Comparison of ENCODE assay signal across 12 cellular contexts in the genomic region with DNA sequence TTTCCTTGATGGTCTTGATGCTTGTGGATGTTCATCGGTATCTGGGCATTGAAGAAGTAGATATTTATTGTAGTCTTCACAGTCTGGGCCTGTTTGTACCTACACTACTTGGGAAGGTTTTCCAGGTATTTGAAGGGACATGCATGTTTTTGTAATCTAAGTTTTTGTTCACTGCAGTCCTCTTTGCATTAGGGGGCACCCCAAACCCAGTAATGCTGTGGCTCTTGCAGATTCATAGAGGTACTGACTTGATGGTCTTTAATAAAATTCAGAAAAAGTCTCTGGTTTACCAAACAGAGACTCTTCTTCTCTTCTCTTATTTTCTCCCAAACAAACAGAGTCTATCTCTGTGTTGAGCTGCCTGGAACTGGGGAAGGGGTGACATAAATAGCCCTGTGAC.
A peak's percentile ranks its signal among the peaks of the same experiment; 100 is the strongest.
DNase-seq lines count a peak whose midpoint lies in the region; ATAC-seq, FAIRE-seq and TF ChIP-seq lines count a peak whose summit lies in the region.
"Had no signal": no experiment of that assay in that cellular context is flagged by ENCODE, and none has a peak within 500 bp of the region (broad histone marks: within the 10 kb centered on the region; RNA-seq: fewer than 3 reads in every experiment).

No MANE protein-coding gene starts in this region.

- no peak overlapping the region for H3K4me2 ChIP-seq in GM12878 (ENCODE audit: control insufficient read depth, insufficient read depth)

- H3K27ac Mint-ChIP-seq in MCF 10A (ENCODE audit: low read depth, unreplicated experiment), result no peak overlapping the region
- no peak overlapping the region for H3K27ac Mint-ChIP-seq in naive thymus-derived CD4-positive, alpha-beta T cell

- no TSS peak for BruUV-seq in MCF 10A (replicated peaks; lab: Mats Ljungman, UMichigan)
- BruUV-seq in GM12878 (replicated peaks; lab: Mats Ljungman, UMichigan), result no TSS peak

- TF ChIP-seq EP300 in GM12878 (IDR thresholded peaks at IDR 0.05; ENCODE audit: borderline replicate concordance in 1 of 2, control insufficient read depth in 1 of 2, low read depth in 2 of 2, low read length in 2 of 2), result no peak

- H3K9me3 ChIP-seq in breast epithelium (peaks cover 7 to 25% of the 10 kb centered on the region in 2 donors), GM12878 (replicated peaks; ENCODE audit: control insufficient read depth, insufficient read depth, low read length) (no peaks in the 10 kb centered on the region), tibial artery (peaks cover 4 to 8% (median 4%) of the 10 kb centered on the region in 3 donors), aorta (ENCODE audit: control insufficient read depth, low read length) (peaks cover 3% of the 10 kb centered on the region)
- no peaks in the 10 kb centered on the region for H3K9me3 ChIP-seq in naive thymus-derived CD4-positive, alpha-beta T cell (ENCODE audit: control insufficient read depth in 2 of 3, low read length in 3 of 3)
- H3K9me3 ChIP-seq: prostate gland had no signal

- intact Hi-C loops in MCF 10A (cut with micrococcal nuclease), result no loop called here
- intact Hi-C loops in breast epithelium (cut with DNase I; ENCODE audit: low total_unique reads), result no loop called here
- intact Hi-C loops in GM12878 (cut with micrococcal nuclease; ENCODE audit: unreplicated experiment), result no loop called here
- intact Hi-C loops in naive thymus-derived CD4-positive, alpha-beta T cell (cut with micrococcal nuclease), result loop anchor here (1.0 kb wide), 3 partner anchors 151 to 390 kb away; a partner anchor contains a TSS
- intact Hi-C loops in tibial artery (cut with DNase I; ENCODE audit: low total_unique reads), result no loop called here
- intact Hi-C loops in aorta (cut with DNase I), result no loop called here

- POLR2A ChIA-PET in MCF 10A (lab: Yijun Ruan, JAX), result no interaction called here
- POLR2A ChIA-PET in GM12878 (lab: Charles Lee), result no interaction called here
- POLR2A ChIA-PET in naive thymus-derived CD4-positive, alpha-beta T cell (lab: Charles Lee), result no interaction called here

- H3K4me3 Mint-ChIP-seq in MCF 10A (ENCODE audit: unreplicated experiment), result no peak overlapping the region
- no peak overlapping the region for H3K4me3 Mint-ChIP-seq in naive thymus-derived CD4-positive, alpha-beta T cell

- H3K36me3 ChIP-seq in breast epithelium, result peaks cover 2% of the 10 kb centered on the region
- no peaks in the 10 kb centered on the region for H3K36me3 ChIP-seq in GM12878 (ENCODE audit: control insufficient read depth in 2 of 2, insufficient read depth in 2 of 2, low read length in 1 of 2)
- no peaks in the 10 kb centered on the region for H3K36me3 ChIP-seq in naive thymus-derived CD4-positive, alpha-beta T cell (ENCODE audit: control insufficient read depth in 2 of 3, insufficient read depth in 3 of 3, low read length in 3 of 3)
- H3K36me3 ChIP-seq in tibial artery, result no peaks in the 10 kb centered on the region
- H3K36me3 ChIP-seq in aorta (ENCODE audit: control insufficient read depth in 1 of 2, insufficient read depth in 2 of 2, low read length in 1 of 2), result no peaks in the 10 kb centered on the region
- H3K36me3 ChIP-seq: prostate gland had no signal

- H3K27ac ChIP-seq in breast epithelium (no peak overlapping the region), GM12878 (ENCODE audit: control insufficient read depth, insufficient read depth) (no peak overlapping the region), tibial artery (no peak overlapping the region), aorta (ENCODE audit: low read depth in 1 of 2, low read length in 2 of 2) (no peak overlapping the region)
- no peak overlapping the region for H3K27ac ChIP-seq in naive thymus-derived CD4-positive, alpha-beta T cell (ENCODE audit: low read depth, low read length)
- H3K27ac ChIP-seq: prostate gland had no signal

- H3K9ac ChIP-seq in GM12878 (ENCODE audit: control insufficient read depth, insufficient read depth, low read length), result no peak overlapping the region

- TF ChIP-seq RAD21 in GM12878 (IDR thresholded peaks at IDR 0.05; ENCODE audit: insufficient read depth, low read depth, low read length), result peak; percentile 59

- ATAC-seq in GM12878 (no peak), aorta (ENCODE audit: low FRiP score) (no peak)
- no peak for ATAC-seq in naive thymus-derived CD4-positive, alpha-beta T cell
- ATAC-seq: left colon had no signal

- H3K27me3 ChIP-seq in breast epithelium, result no peaks in the 10 kb centered on the region
- no peaks in the 10 kb centered on the region for H3K27me3 ChIP-seq in GM12878 (replicated peaks in 1 of 2; ENCODE audit: control insufficient read depth in 2 of 2, insufficient read depth in 2 of 2, low read length in 1 of 2)
- H3K27me3 ChIP-seq in naive thymus-derived CD4-positive, alpha-beta T cell (ENCODE audit: control insufficient read depth in 2 of 2, insufficient read depth in 2 of 2, low read length in 2 of 2), result no peaks in the 10 kb centered on the region
- no peaks in the 10 kb centered on the region for H3K27me3 ChIP-seq in tibial artery
- no peaks in the 10 kb centered on the region for H3K27me3 ChIP-seq in aorta (ENCODE audit: control insufficient read depth in 1 of 2, insufficient read depth in 2 of 2, low read length in 1 of 2)

- no peaks in the 10 kb centered on the region for H3K79me2 ChIP-seq in GM12878 (ENCODE audit: control insufficient read depth, insufficient read depth, low read length)

- DNase-seq in MCF 10A (ENCODE audit: unreplicated experiment) (peak; percentile 23), breast epithelium (ENCODE audit: low spot score in 2 of 2) (no peak), GM12878 (ENCODE audit: low read depth, low spot score) (no peak), epidermal melanocyte (ENCODE audit: insufficient read length, low spot score) (no peak), tibial artery (no peak), aorta (no peak)
- DNase-seq in Jurkat, Clone E6-1 (ENCODE audit: low read depth, low spot score), result peak; percentile 3
- DNase-seq in naive thymus-derived CD4-positive, alpha-beta T cell, result peak in 5 of 9 donors; percentile 15 to 41 (median 26)
- DNase-seq: activated T-cell treated with anti-CD3 and anti-CD28 coated beads, Interleukin-2, amount 50 U/mL, for 1 hour; left colon; NCI-H345 had no signal

- peak; percentile 40 for TF ChIP-seq CTCF in MCF 10A (IDR thresholded peaks at IDR 0.05; ENCODE audit: unreplicated experiment)
- TF ChIP-seq CTCF in breast epithelium (IDR thresholded peaks at IDR 0.05), result no peak
- TF ChIP-seq CTCF in GM12878 (IDR thresholded peaks at IDR 0.05 in 2 of 3, conservative IDR thresholded peaks at IDR 0.05 in 1 of 3; ENCODE audit: control insufficient read depth in 2 of 3, extremely low read depth in 1 of 3, insufficient read depth in 1 of 3, low read depth in 3 of 3, low read length in 3 of 3), result peak in 1 of 3 experiments; percentile 18; a peak in 1 of 6 replicates
- TF ChIP-seq CTCF in tibial artery (IDR thresholded peaks at IDR 0.05), result no peak

- H3K36me3 Mint-ChIP-seq in MCF 10A (ENCODE audit: insufficient read depth, unreplicated experiment), result no peaks in the 10 kb centered on the region
- peaks cover 0 to 19% (median 0%) of the 10 kb centered on the region in 5 donors for H3K36me3 Mint-ChIP-seq in naive thymus-derived CD4-positive, alpha-beta T cell

- no peaks in the 10 kb centered on the region for H4K20me1 ChIP-seq in GM12878 (ENCODE audit: control insufficient read depth, insufficient read depth)

- RAD21 ChIA-PET in GM12878 (lab: Charles Lee; ENCODE audit: unreplicated experiment), result no interaction called here

- SMC1A ChIA-PET in GM12878 (lab: Charles Lee; ENCODE audit: uncharacterized antibody, unreplicated experiment), result no interaction called here

- H3K4me3 ChIP-seq in breast epithelium (no peak overlapping the region), GM12878 (no peak overlapping the region), tibial artery (no peak overlapping the region), aorta (ENCODE audit: low read length in 2 of 2) (no peak overlapping the region)
- no peak overlapping the region for H3K4me3 ChIP-seq in Jurkat, Clone E6-1 (ENCODE audit: low read length)
- no peak overlapping the region for H3K4me3 ChIP-seq in naive thymus-derived CD4-positive, alpha-beta T cell (ENCODE audit: low read length)
- H3K4me3 ChIP-seq: prostate gland had no signal

- CTCF ChIA-PET in MCF 10A (lab: Yijun Ruan, JAX) (interaction anchor here (0.6 to 1.4 kb wide), 4 partner anchors 151 to 1222 kb away, joined by 3 to 4 read pairs (median 3); a partner anchor contains a TSS), GM12878 (lab: Yijun Ruan, JAX) (interaction anchor here (1.0 kb wide), 1 partner anchor 390 kb away, joined by 3 read pairs; no protein-coding TSS in a partner anchor)
- CTCF ChIA-PET in naive thymus-derived CD4-positive, alpha-beta T cell (lab: Charles Lee), result interaction anchor here (1.0 to 1.6 kb wide), 2 partner anchors 364 to 390 kb away, joined by 3 to 5 read pairs; no protein-coding TSS in a partner anchor

- no peaks in the 10 kb centered on the region for H3K4me1 Mint-ChIP-seq in MCF 10A (ENCODE audit: insufficient read depth, unreplicated experiment)
- no peaks in the 10 kb centered on the region for H3K4me1 Mint-ChIP-seq in naive thymus-derived CD4-positive, alpha-beta T cell

- peaks cover 27% of the 10 kb centered on the region for H3K9me3 Mint-ChIP-seq in MCF 10A (ENCODE audit: unreplicated experiment)
- peaks cover 10 to 32% (median 15%) of the 10 kb centered on the region in 11 donors for H3K9me3 Mint-ChIP-seq in naive thymus-derived CD4-positive, alpha-beta T cell

- no peaks in the 10 kb centered on the region for H3K4me1 ChIP-seq in breast epithelium
- no peaks in the 10 kb centered on the region for H3K4me1 ChIP-seq in GM12878 (ENCODE audit: control insufficient read depth, insufficient read depth, low read length)
- no peaks in the 10 kb centered on the region for H3K4me1 ChIP-seq in naive thymus-derived CD4-positive, alpha-beta T cell (ENCODE audit: control insufficient read depth in 2 of 2, insufficient read depth in 2 of 2, low read length in 2 of 2)
- H3K4me1 ChIP-seq in tibial artery, result no peaks in the 10 kb centered on the region
- no peaks in the 10 kb centered on the region for H3K4me1 ChIP-seq in aorta (ENCODE audit: control insufficient read depth in 1 of 2, insufficient read depth in 2 of 2, low read length in 2 of 2)
- H3K4me1 ChIP-seq: prostate gland had no signal

- no peaks in the 10 kb centered on the region for H3K27me3 Mint-ChIP-seq in MCF 10A (ENCODE audit: insufficient read depth, unreplicated experiment)
- peaks cover 0 to 19% (median 9%) of the 10 kb centered on the region in 5 donors for H3K27me3 Mint-ChIP-seq in naive thymus-derived CD4-positive, alpha-beta T cell

- WGBS in GM12878 (ENCODE audit: insufficient coverage, insufficient replicate concordance, low lambda C conversion rate, missing lambda C conversion rate), result 0% methylated on average over 1 of the region's 1 CpG
- WGBS in aorta, 2 donors, result 85 to 97% methylated on average over 1 of the region's 1 CpG

- TF ChIP-seq POLR2A in breast epithelium (IDR thresholded peaks at IDR 0.05) (no peak), GM12878 (IDR thresholded peaks at IDR 0.05; ENCODE audit: low read depth, low read length) (no peak)

- no peak overlapping the region for H2AFZ ChIP-seq in GM12878 (ENCODE audit: control insufficient read depth, low read depth, low read length)

- no peak for FAIRE-seq in GM12878 (lab: Jason Lieb, UNC)

- in situ Hi-C loops in GM12878 (cut with MboI), result no loop called here

TF ChIP-seq in GM12878, 131 proteins besides CTCF, POLR2A, EP300 and RAD21 (continues in another document):
- TF ChIP-seq SMAD1 (IDR thresholded peaks at IDR 0.05; ENCODE audit: low read depth, partially characterized antibody), result no peak
- no peak for TF ChIP-seq NRF1 (conservative IDR thresholded peaks at IDR 0.05; ENCODE audit: low read depth, low read length)

Comparison
In these comparisons a context has a peak if more than half of its experiments do, and no peak if none do; other contexts are left out.
1. DNase-seq: peak in MCF 10A (single experiment), Jurkat, Clone E6-1 (single experiment) and naive thymus-derived CD4-positive, alpha-beta T cell (5 of 9); none in breast epithelium (0 of 2), GM12878 (single experiment), epidermal melanocyte (single experiment), tibial artery (0 of 2) and aorta (0 of 2).
2. intact Hi-C loops: an anchor here in naive thymus-derived CD4-positive, alpha-beta T cell (1.0 kb wide); none called in MCF 10A, breast epithelium, GM12878, tibial artery and aorta.